In the genomic region with DNA sequence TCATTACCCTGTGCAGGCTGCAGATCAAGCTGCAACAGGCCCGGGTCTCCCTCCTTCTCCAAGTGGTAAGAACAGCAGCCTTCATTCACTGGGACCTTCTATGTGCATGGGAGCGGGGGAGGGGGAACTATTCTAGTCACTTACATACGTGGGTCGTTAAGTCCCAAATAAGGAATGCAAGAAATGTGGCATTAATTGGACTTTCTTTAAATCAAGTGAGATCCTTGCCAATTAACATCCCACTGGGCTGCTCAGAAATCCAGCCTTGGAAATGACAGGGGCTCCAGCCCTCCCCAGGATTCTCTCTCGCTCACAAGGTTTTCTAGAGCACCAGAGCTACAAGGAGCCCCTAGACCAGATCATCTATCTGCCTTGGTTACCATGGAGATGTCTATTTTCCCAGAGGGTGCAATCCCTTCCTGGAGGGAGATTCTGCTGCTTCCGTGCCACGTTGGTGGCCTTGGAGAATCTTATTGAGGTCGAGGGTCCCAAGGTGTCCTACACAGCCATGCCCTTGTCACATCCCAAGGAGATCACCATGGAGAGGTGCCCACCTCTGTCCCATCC, we compare ENCODE assay signal across 12 cellular contexts. TPM values are rescaled to one million over a fixed set of nuclear protein-coding genes. Genes with fewer than 3 reads are reported as not detected.
"Had no signal": no experiment of that assay in that cellular context is flagged by ENCODE, and none has a peak within 500 bp of the region (broad histone marks: within the 10 kb centered on the region; RNA-seq: fewer than 3 reads in every experiment).

No MANE protein-coding gene starts in this region.

- H3K27me3 ChIP-seq: right lobe of liver, upper lobe of left lung had no signal

- H3K4me3 ChIP-seq: lung, right lobe of liver, upper lobe of left lung had no signal

- H3K9me3 ChIP-seq: right lobe of liver, upper lobe of left lung had no signal

- H3K36me3 ChIP-seq: right lobe of liver, upper lobe of left lung had no signal

- DNase-seq: activated CD4-positive, alpha-beta T cell treated with anti-CD3 and anti-CD28 coated beads for 4 hours; activated naive CD4-positive, alpha-beta T cell treated with anti-CD3 and anti-CD28 coated beads for 36 hours; hippocampal formation; kidney glomerular epithelial cell; naive B cell; right lobe of liver; stimulated activated CD4-positive, alpha-beta T cell treated with anti-CD3 and anti-CD28 coated beads, Interleukin-2, amount 100 ng/mL, for 24 hours; stimulated activated naive B cell treated with anti-CD40 and anti-IgM and Interleukin-4, amounts not matched to agents 10 μg/mL and 1 μg/mL and 100 μg/mL, for 72 hours; upper lobe of left lung had no signal

- H3K27ac ChIP-seq: right lobe of liver, upper lobe of left lung, VCaP had no signal

- ATAC-seq: right lobe of liver; stimulated activated naive B cell treated with anti-CD40 and anti-IgM and Interleukin-4, amounts not matched to agents 10 μg/mL and 1 μg/mL and 100 μg/mL, for 72 hours had no signal

RNA-seq across cellular contexts. Expression of a gene that starts 28.6 kb away (rescaled TPM):
- total RNA-seq: activated naive CD4-positive, alpha-beta T cell treated with anti-CD3 and anti-CD28 coated beads for 36 hours; lung; right lobe of liver; upper lobe of left lung had no signal
- polyA plus RNA-seq: esophagus, lung had no signal

RNA-seq across cellular contexts. Expression of a gene that starts 50.9 kb away (rescaled TPM):
- total RNA-seq: activated naive CD4-positive, alpha-beta T cell treated with anti-CD3 and anti-CD28 coated beads for 36 hours had no signal

RNA-seq across cellular contexts. Expression of a gene that starts 59.1 kb away (rescaled TPM):
- total RNA-seq: activated naive CD4-positive, alpha-beta T cell treated with anti-CD3 and anti-CD28 coated beads for 36 hours; right lobe of liver had no signal
